ENCODE assay signal across 8 cellular contexts in the genomic region with DNA sequence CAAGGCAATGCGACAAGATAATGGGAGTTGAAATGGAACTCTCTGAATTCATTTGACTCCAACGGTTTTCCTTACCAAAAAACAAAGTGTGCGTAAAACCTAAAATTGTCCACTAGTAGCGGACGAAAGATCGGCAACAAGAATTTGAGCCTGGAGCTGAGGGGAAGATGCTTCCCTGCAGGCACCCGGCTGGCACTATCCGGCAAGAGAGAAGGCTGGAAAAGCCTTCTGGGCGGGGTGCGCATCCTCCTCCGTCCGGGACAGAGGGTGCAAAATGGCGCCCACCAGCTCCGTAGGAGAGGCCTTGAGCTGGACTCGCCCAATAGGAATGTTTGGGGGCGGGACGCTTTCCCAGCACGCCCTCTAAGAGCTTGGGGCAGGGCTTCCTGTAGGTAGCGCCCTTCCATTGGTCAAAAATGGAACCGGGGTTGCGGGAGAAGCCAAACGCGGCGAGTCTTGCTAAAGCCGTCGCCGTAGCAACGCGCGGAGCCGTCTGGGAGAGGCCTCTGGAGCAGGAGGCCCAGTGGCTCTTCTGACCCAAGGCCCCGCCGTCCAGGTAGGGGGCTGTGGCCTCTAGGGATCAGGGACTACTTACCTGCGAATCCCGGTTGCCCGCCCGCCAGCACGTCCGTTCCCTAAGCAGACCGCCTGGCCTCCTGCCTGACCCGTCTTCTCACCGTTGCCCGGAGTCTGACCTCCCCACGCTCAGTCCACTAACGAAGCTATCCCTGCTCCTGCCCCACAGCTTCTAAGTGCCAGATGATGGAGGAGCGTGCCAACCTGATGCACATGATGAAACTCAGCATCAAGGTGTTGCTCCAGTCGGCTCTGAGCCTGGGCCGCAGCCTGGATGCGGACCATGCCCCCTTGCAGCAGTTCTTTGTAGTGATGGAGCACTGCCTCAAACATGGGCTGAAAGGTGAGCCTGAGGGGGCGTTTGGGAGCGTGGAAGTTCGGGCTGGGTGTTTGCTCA. TPM values are rescaled to one million over a fixed set of nuclear protein-coding genes. Genes with fewer than 3 reads are reported as not detected.
DNase-seq lines count a peak whose midpoint lies in the region; ATAC-seq, FAIRE-seq and TF ChIP-seq lines count a peak whose summit lies in the region.

No MANE protein-coding gene starts in this region.

- H2AFZ ChIP-seq in GM23248, result peak overlapping the region; percentile 94
- H2AFZ ChIP-seq in GM12878 (ENCODE audit: control insufficient read depth, low read depth, low read length), result peak overlapping the region; percentile 79

- H3K27me3 Mint-ChIP-seq in T-helper 17 cell, result no peaks in the 10 kb centered on the region

- H4K20me1 ChIP-seq in GM23248 (ENCODE audit: insufficient read depth), result no peaks in the 10 kb centered on the region
- no peaks in the 10 kb centered on the region for H4K20me1 ChIP-seq in GM12878 (ENCODE audit: control insufficient read depth, insufficient read depth)

- BruUV-seq in GM12878 (replicated peaks; lab: Mats Ljungman, UMichigan), result no TSS peak

- H3F3A ChIP-seq in GM23248 (ENCODE audit: insufficient read depth), result peaks cover 5% of the 10 kb centered on the region; the same call in 1 of the 2 replicates

- H3K9me2 ChIP-seq in GM23248 (ENCODE audit: insufficient read depth), result no peaks in the 10 kb centered on the region

- SMC1A ChIA-PET in GM12878 (lab: Charles Lee; ENCODE audit: uncharacterized antibody, unreplicated experiment), result interaction anchor here (1.0 to 1.3 kb wide), 3 partner anchors 9 to 64 kb away, joined by 3 to 6 read pairs (median 4); partner anchors contain the start of genes HNRNPH1 and RUFY1

- H3K4me2 ChIP-seq in GM23248 (ENCODE audit: unreplicated experiment) (peak overlapping the region; percentile 93), GM12878 (ENCODE audit: control insufficient read depth, insufficient read depth) (peak overlapping the region; percentile 85)

- ATAC-seq in T-helper 17 cell, result peak; percentile 99
- peak; percentile 100 for ATAC-seq in GM12878
- ATAC-seq in aorta (ENCODE audit: low FRiP score), result peak; percentile 100

- peaks cover 16% of the 10 kb centered on the region; the same call in 1 of the 2 replicates for H3K36me3 ChIP-seq in GM23248 (ENCODE audit: low read depth)
- peaks cover 0 to 12% of the 10 kb centered on the region in 2 experiments; a peak in 2 of 4 replicates for H3K36me3 ChIP-seq in GM12878 (ENCODE audit: control insufficient read depth in 2 of 2, insufficient read depth in 2 of 2, low read length in 1 of 2)
- peaks cover 0 to 3% of the 10 kb centered on the region in 2 donors for H3K36me3 ChIP-seq in aorta (ENCODE audit: control insufficient read depth in 1 of 2, insufficient read depth in 2 of 2, low read length in 1 of 2)

- H3K27ac ChIP-seq in GM23248 (peak overlapping the region; percentile 72), GM12878 (ENCODE audit: control insufficient read depth, insufficient read depth) (peak overlapping the region; percentile 67), aorta (ENCODE audit: low read depth in 1 of 2, low read length in 2 of 2) (peak overlapping the region in 1 of 2 donors; percentile 58)

- RAD21 ChIA-PET in GM12878 (lab: Charles Lee; ENCODE audit: unreplicated experiment), result interaction anchor here (1.0 to 1.6 kb wide), 2 partner anchors 9 to 15 kb away, joined by 9 read pairs; partner anchors contain the start of gene RUFY1

- TF ChIP-seq CTCF in GM12878 (IDR thresholded peaks at IDR 0.05 in 2 of 3, conservative IDR thresholded peaks at IDR 0.05 in 1 of 3; ENCODE audit: control insufficient read depth in 2 of 3, extremely low read depth in 1 of 3, insufficient read depth in 1 of 3, low read depth in 3 of 3, low read length in 3 of 3), result no peak

- intact Hi-C loops in GM12878 (cut with micrococcal nuclease; ENCODE audit: unreplicated experiment) (loop anchor here (5.0 to 10.0 kb wide), 2 partner anchors 63 to 935 kb away; partner anchors contain the start of genes CLK4 and HNRNPH1), aorta (cut with DNase I) (loop anchor here in 1 of 2 donors (10.0 kb wide), 1 partner anchor 515 kb away; the partner anchor contains the start of gene RNF130)

- WGBS in GM23248 (ENCODE audit: low coverage in 1 of 2, low lambda C conversion rate in 2 of 2, missing lambda C conversion rate in 2 of 2), 2 experiments, result 4 to 5% methylated on average over 49 to 52 of the region's 52 CpGs
- WGBS in GM12878 (ENCODE audit: insufficient coverage, insufficient replicate concordance, low lambda C conversion rate, missing lambda C conversion rate), result 12% methylated on average over 49 of the region's 52 CpGs
- 2 to 3% methylated on average over 51 to 52 of the region's 52 CpGs for WGBS in aorta, 2 donors

- DNase-seq in DMS79 treated with DMSO at 0.1 percent for 48 hours (lab: John Stamatoyannopoulos, UW) (peak; percentile 82), GM23248 (peak; percentile 100), NAMALWA (ENCODE audit: low spot score) (peak; percentile 93), T-helper 17 cell (peak; percentile 80 to 87 (median 84)), GM12878 (ENCODE audit: low read depth, low spot score) (peak; percentile 80), hippocampal formation (lab: John Stamatoyannopoulos, UW) (peak; percentile 94 to 99), renal cortical epithelial cell (ENCODE audit: low read depth) (peak; percentile 98), aorta (peak; percentile 98)

- H3K4me1 Mint-ChIP-seq in T-helper 17 cell, result peaks cover 18% of the 10 kb centered on the region

- CTCF ChIA-PET in GM12878 (lab: Yijun Ruan, JAX), result interaction anchor here (0.6 kb wide), 1 partner anchor 67 kb away, joined by 3 read pairs; no protein-coding TSS in a partner anchor

- H3K4me1 ChIP-seq in GM23248 (ENCODE audit: insufficient read depth) (no peaks in the 10 kb centered on the region; the same call in 1 of the 2 replicates), GM12878 (ENCODE audit: control insufficient read depth, insufficient read depth, low read length) (peaks cover 3% of the 10 kb centered on the region), aorta (ENCODE audit: control insufficient read depth in 1 of 2, insufficient read depth in 2 of 2, low read length in 2 of 2) (no peaks in the 10 kb centered on the region)

- in situ Hi-C loops in GM23248 (cut with MboI), result no loop called here
- in situ Hi-C loops in GM12878 (cut with MboI), result loop anchor here (10.0 kb wide), 1 partner anchor 1445 kb away; the partner anchor contains the start of gene N4BP3

- peak overlapping the region; percentile 97 for H3K27ac Mint-ChIP-seq in T-helper 17 cell

- TF ChIP-seq EP300 in GM12878 (IDR thresholded peaks at IDR 0.05; ENCODE audit: borderline replicate concordance in 1 of 2, control insufficient read depth in 1 of 2, low read depth in 2 of 2, low read length in 2 of 2), result no peak

- TF ChIP-seq RAD21 in GM12878 (IDR thresholded peaks at IDR 0.05; ENCODE audit: insufficient read depth, low read depth, low read length), result no peak

- no peaks in the 10 kb centered on the region for H3K9me3 ChIP-seq in GM23248 (ENCODE audit: low read depth)
- no peaks in the 10 kb centered on the region for H3K9me3 ChIP-seq in T-helper 17 cell (ENCODE audit: control insufficient read depth, low read length, poor library complexity, severe bottlenecking)
- no peaks in the 10 kb centered on the region for H3K9me3 ChIP-seq in GM12878 (replicated peaks; ENCODE audit: control insufficient read depth, insufficient read depth, low read length)
- H3K9me3 ChIP-seq in aorta (ENCODE audit: control insufficient read depth, low read length), result no peaks in the 10 kb centered on the region

- H3K4me3 ChIP-seq in GM23248 (peak overlapping the region; percentile 79), GM12878 (peak overlapping the region; percentile 68), aorta (ENCODE audit: low read length in 2 of 2) (peak overlapping the region; percentile 64 to 73)

- H3K79me2 ChIP-seq in GM23248 (ENCODE audit: insufficient read depth) (peaks cover 79% of the 10 kb centered on the region), GM12878 (ENCODE audit: control insufficient read depth, insufficient read depth, low read length) (peaks cover 15% of the 10 kb centered on the region)

- peak; percentile 93 for TF ChIP-seq POLR2A in GM12878 (IDR thresholded peaks at IDR 0.05; ENCODE audit: low read depth, low read length)

- POLR2A ChIA-PET in GM12878 (lab: Charles Lee), result interaction anchor here (1.0 to 1.6 kb wide), 5 partner anchors 9 to 138 kb away, joined by 3 to 9 read pairs (median 7); partner anchors contain the start of genes HNRNPH1 and RUFY1

- peak overlapping the region; percentile 91 for H3K4me3 Mint-ChIP-seq in T-helper 17 cell

- peak; percentile 92 for FAIRE-seq in GM12878 (lab: Jason Lieb, UNC)

- H3K36me3 Mint-ChIP-seq in T-helper 17 cell (ENCODE audit: low read depth), result peaks cover 4% of the 10 kb centered on the region

- H3K27me3 ChIP-seq in GM23248 (replicated peaks; ENCODE audit: insufficient read depth) (no peaks in the 10 kb centered on the region), GM12878 (replicated peaks in 1 of 2; ENCODE audit: control insufficient read depth in 2 of 2, insufficient read depth in 2 of 2, low read length in 1 of 2) (no peaks in the 10 kb centered on the region), aorta (ENCODE audit: control insufficient read depth in 1 of 2, insufficient read depth in 2 of 2, low read length in 1 of 2) (no peaks in the 10 kb centered on the region)

- H3K9ac ChIP-seq in GM23248 (peak overlapping the region; percentile 81), GM12878 (ENCODE audit: control insufficient read depth, insufficient read depth, low read length) (peak overlapping the region; percentile 80)

RNA-seq across cellular contexts. Expression of gene RUFY1, which starts 9.2 kb away (rescaled TPM):
- 41.9 and 48.3 TPM in 2 replicates for total RNA-seq in GM23248 (2014; rRNA removed; shearing (Covaris generic))
- 27.2 and 29.5 TPM in 2 replicates for polyA plus RNA-seq in GM23248 (2016; fragmentation: Nextera tagmentation; extraction: Ambion mirVana)
- 100 to 1,000 TPM in 1 of 2 donors, 10 to 100 TPM in 1; 45.5 to 122 TPM for total RNA-seq in T-helper 17 cell
- total RNA-seq in GM12878 (2013; cell fraction: nucleolus; rRNA removed), result 65.2 and 75.0 TPM in 2 replicates
- total RNA-seq in GM12878 (2014; rRNA removed), result 27.0 and 28.4 TPM in 2 replicates
- total RNA-seq in GM12878 (2014; rRNA removed; fragmentation: Illumina TruSeq; extraction: Trizol), result 22.7 and 26.3 TPM in 2 replicates
- total RNA-seq in GM12878 (2021), result 28.8 and 36.3 TPM in 2 replicates
- polyA plus RNA-seq in GM12878 (2011; ENCODE audit: low read depth), result 17.9 TPM
- 18.4 and 19.2 TPM in 2 replicates for polyA plus RNA-seq in GM12878 (2011; rRNA removed)
- 10.3 and 13.1 TPM in 2 replicates for polyA plus RNA-seq in GM12878 (2011; cell fraction: cytosol; rRNA removed)
- 22.2 and 27.2 TPM in 2 replicates for polyA plus RNA-seq in GM12878 (2011; cell fraction: nucleus; rRNA removed)
- polyA plus RNA-seq in GM12878 (2012), result 22.2 and 23.8 TPM in 2 replicates
- polyA plus RNA-seq in GM12878 (2014; fragmentation: Illumina TruSeq; extraction: Trizol), result 22.8 and 26.2 TPM in 2 replicates
- polyA plus RNA-seq in GM12878 (2014; fragmentation: Nextera tagmentation; extraction: Ambion mirVana), result 1 to 10 TPM; 5.7 to 8.1 TPM
- 26.7 and 27.2 TPM in 2 replicates for polyA plus RNA-seq in GM12878 (2014; rRNA removed)
- polyA plus RNA-seq in GM12878 (2016; fragmentation: Nextera tagmentation; extraction: Ambion mirVana), result 10 to 100 TPM; 23.6 to 25.4 TPM
- polyA minus RNA-seq in GM12878 (2011; rRNA and poly(A)+ RNA removed), result 12.7 and 17.7 TPM in 2 replicates
- polyA minus RNA-seq in GM12878 (2011; cell fraction: cytosol; rRNA and poly(A)+ RNA removed), result 5.6 and 7.7 TPM in 2 replicates
- 18.5 and 25.8 TPM in 2 replicates for polyA minus RNA-seq in GM12878 (2011; cell fraction: nucleus; rRNA and poly(A)+ RNA removed)
- 41.3 and 85.2 TPM in 2 replicates for total RNA-seq in renal cortical epithelial cell
- 10 to 100 TPM; 35.4 to 51.9 TPM for total RNA-seq in aorta
- polyA plus RNA-seq in aorta, result 10 to 100 TPM; 26.8 to 27.9 TPM
